In genomic region chr3:10281951-10282350, GRCh38 we compare ENCODE assay signal across 18 cellular contexts. TPM values are rescaled to one million over a fixed set of nuclear protein-coding genes. Genes with fewer than 3 reads are reported as not detected.
DNase-seq lines count a peak whose midpoint lies in the region; ATAC-seq, FAIRE-seq and TF ChIP-seq lines count a peak whose summit lies in the region.
"Had no signal": no experiment of that assay in that cellular context is flagged by ENCODE, and none has a peak within 500 bp of the region (broad histone marks: within the 10 kb centered on the region; RNA-seq: fewer than 3 reads in every experiment).

No MANE protein-coding gene starts in this region.

- intact Hi-C loops in activated T-helper 2 cell treated with anti-CD3 and anti-CD28 coated beads, Interferon-gamma antibody, Interleukin-2, Interleukin-4, amounts not matched to agents 10 μg/mL and 5 μg/mL and 100 μg/mL, durations not matched to agents 14 hours and 24 hours and 36 hours (cut with micrococcal nuclease), result loop anchor here (10.0 kb wide), 1 partner anchor 347 kb away; the partner anchor contains the start of gene CRELD1
- intact Hi-C loops in breast epithelium (cut with DNase I; ENCODE audit: low total_unique reads), result no loop called here

- no peak overlapping the region for H3K4me3 Mint-ChIP-seq in stimulated activated naive CD8-positive, alpha-beta T cell treated with anti-CD3 and anti-CD28 coated beads, Interleukin-15, Interleukin-2, amounts not matched to agents 100 ng/mL and 50 ng/mL, for 24 hours
- H3K4me3 Mint-ChIP-seq in activated T-helper 2 cell treated with anti-CD3 and anti-CD28 coated beads, Interferon-gamma antibody, Interleukin-2, Interleukin-4, amounts not matched to agents 10 μg/mL and 5 μg/mL and 100 μg/mL, durations not matched to agents 14 hours and 24 hours and 36 hours (ENCODE audit: low read depth), result no peak overlapping the region
- H3K4me3 Mint-ChIP-seq: B cell had no signal

- peaks cover 68% of the 10 kb centered on the region for H3K36me3 Mint-ChIP-seq in stimulated activated naive CD8-positive, alpha-beta T cell treated with anti-CD3 and anti-CD28 coated beads, Interleukin-15, Interleukin-2, amounts not matched to agents 100 ng/mL and 50 ng/mL, for 24 hours (ENCODE audit: low read depth)
- peaks cover 81% of the 10 kb centered on the region for H3K36me3 Mint-ChIP-seq in activated T-helper 2 cell treated with anti-CD3 and anti-CD28 coated beads, Interferon-gamma antibody, Interleukin-2, Interleukin-4, amounts not matched to agents 10 μg/mL and 5 μg/mL and 100 μg/mL, durations not matched to agents 14 hours and 24 hours and 36 hours (ENCODE audit: low read depth)

- H3K27me3 Mint-ChIP-seq in stimulated activated naive CD8-positive, alpha-beta T cell treated with anti-CD3 and anti-CD28 coated beads, Interleukin-15, Interleukin-2, amounts not matched to agents 100 ng/mL and 50 ng/mL, for 24 hours, result no peaks in the 10 kb centered on the region
- H3K27me3 Mint-ChIP-seq in activated T-helper 2 cell treated with anti-CD3 and anti-CD28 coated beads, Interferon-gamma antibody, Interleukin-2, Interleukin-4, amounts not matched to agents 10 μg/mL and 5 μg/mL and 100 μg/mL, durations not matched to agents 14 hours and 24 hours and 36 hours (ENCODE audit: low read depth), result no peaks in the 10 kb centered on the region
- H3K27me3 Mint-ChIP-seq: B cell had no signal

- no peaks in the 10 kb centered on the region for H3K9me3 Mint-ChIP-seq in stimulated activated naive CD8-positive, alpha-beta T cell treated with anti-CD3 and anti-CD28 coated beads, Interleukin-15, Interleukin-2, amounts not matched to agents 100 ng/mL and 50 ng/mL, for 24 hours
- H3K9me3 Mint-ChIP-seq in activated T-helper 2 cell treated with anti-CD3 and anti-CD28 coated beads, Interferon-gamma antibody, Interleukin-2, Interleukin-4, amounts not matched to agents 10 μg/mL and 5 μg/mL and 100 μg/mL, durations not matched to agents 14 hours and 24 hours and 36 hours, result no peaks in the 10 kb centered on the region

- no peak for FAIRE-seq in D721Med (lab: Jason Lieb, UNC)
- FAIRE-seq: colon, H1 had no signal

- peak overlapping the region; percentile 42 for H3K27ac Mint-ChIP-seq in stimulated activated naive CD8-positive, alpha-beta T cell treated with anti-CD3 and anti-CD28 coated beads, Interleukin-15, Interleukin-2, amounts not matched to agents 100 ng/mL and 50 ng/mL, for 24 hours
- peak overlapping the region; percentile 75 for H3K27ac Mint-ChIP-seq in activated T-helper 2 cell treated with anti-CD3 and anti-CD28 coated beads, Interferon-gamma antibody, Interleukin-2, Interleukin-4, amounts not matched to agents 10 μg/mL and 5 μg/mL and 100 μg/mL, durations not matched to agents 14 hours and 24 hours and 36 hours
- H3K27ac Mint-ChIP-seq: B cell had no signal

- H3K27me3 ChIP-seq in breast epithelium, result no peaks in the 10 kb centered on the region

- no peaks in the 10 kb centered on the region for H3K36me3 ChIP-seq in breast epithelium

- H3K27ac ChIP-seq in breast epithelium, result peak overlapping the region in 1 of 2 donors; percentile 26
- H3K27ac ChIP-seq: lower lobe of right lung, thoracic aorta had no signal

- TF ChIP-seq POLR2A in breast epithelium (IDR thresholded peaks at IDR 0.05), result no peak

- H3K9me3 ChIP-seq in breast epithelium, result no peaks in the 10 kb centered on the region
- H3K9me3 ChIP-seq: lower lobe of right lung, thoracic aorta had no signal

- peaks cover 61% of the 10 kb centered on the region for H3K4me1 Mint-ChIP-seq in stimulated activated naive CD8-positive, alpha-beta T cell treated with anti-CD3 and anti-CD28 coated beads, Interleukin-15, Interleukin-2, amounts not matched to agents 100 ng/mL and 50 ng/mL, for 24 hours (ENCODE audit: low read depth)
- peaks cover 48% of the 10 kb centered on the region for H3K4me1 Mint-ChIP-seq in activated T-helper 2 cell treated with anti-CD3 and anti-CD28 coated beads, Interferon-gamma antibody, Interleukin-2, Interleukin-4, amounts not matched to agents 10 μg/mL and 5 μg/mL and 100 μg/mL, durations not matched to agents 14 hours and 24 hours and 36 hours (ENCODE audit: low read depth)

- ATAC-seq in stimulated activated naive CD8-positive, alpha-beta T cell treated with anti-CD3 and anti-CD28 coated beads, Interleukin-15, Interleukin-2, amounts not matched to agents 100 U/mL and 50 U/mL, for 24 hours, result no peak
- ATAC-seq in HG03342 (IDR thresholded peaks at IDR 0.05; ENCODE audit: unreplicated experiment), result no peak
- ATAC-seq: lower lobe of right lung had no signal

- peaks cover 0 to 8% of the 10 kb centered on the region in 2 donors for H3K4me1 ChIP-seq in breast epithelium
- H3K4me1 ChIP-seq: lower lobe of right lung had no signal

- no peak for TF ChIP-seq CTCF in D721Med (IDR thresholded peaks at IDR 0.05; ENCODE audit: insufficient read depth, missing control alignments)
- no peak for TF ChIP-seq CTCF in breast epithelium (IDR thresholded peaks at IDR 0.05)

- no peak for DNase-seq in stimulated activated naive CD8-positive, alpha-beta T cell treated with anti-CD3 and anti-CD28 coated beads, Interleukin-15, Interleukin-2, amounts not matched to agents 100 U/mL and 50 U/mL, for 24 hours
- DNase-seq in activated T-helper 2 cell treated with anti-CD3 and anti-CD28 coated beads, Interferon-gamma antibody, Interleukin-2, Interleukin-4, amounts not matched to agents 10 μg/mL and 5 μg/mL and 100 μg/mL, durations not matched to agents 14 hours and 24 hours and 36 hours (ENCODE audit: low spot score), result no peak
- DNase-seq in kidney glomerular epithelial cell (lab: John Stamatoyannopoulos, UW) (peak; percentile 33), D721Med (ENCODE audit: insufficient read length, low spot score) (no peak), breast epithelium (ENCODE audit: low spot score in 2 of 2) (no peak), NCI-H146 treated with DMSO at 0.1 percent for 48 hours (lab: John Stamatoyannopoulos, UW; ENCODE audit: unreplicated experiment) (no peak)
- DNase-seq: DMS153; lower lobe of right lung; NCI-H1436; NCI-H446 treated with DMSO at 0.1 percent for 48 hours; stimulated activated CD4-positive, alpha-beta T cell treated with anti-CD3 and anti-CD28 coated beads, Interleukin-1b, Interleukin-23, amount 100 ng/mL, for 48 hours had no signal

- H3K4me3 ChIP-seq in breast epithelium, result no peak overlapping the region
- H3K4me3 ChIP-seq: lower lobe of right lung, thoracic aorta had no signal

RNA-seq across cellular contexts. Expression of gene GHRL, which starts 10.8 kb away (rescaled TPM):
- 0.98 and 2.1 TPM in 2 replicates for total RNA-seq in activated T-helper 2 cell treated with anti-CD3 and anti-CD28 coated beads, Interferon-gamma antibody, Interleukin-2, Interleukin-4, amounts not matched to agents 10 μg/mL and 5 μg/mL and 100 μg/mL, durations not matched to agents 14 hours and 24 hours and 36 hours
- 1 to 10 TPM in 1 of 3 donors, under 1 TPM in 1, not detected in 1; 0.66 to 1.0 TPM for total RNA-seq in breast epithelium
- total RNA-seq: myocyte had no signal

RNA-seq across cellular contexts. Expression of gene TATDN2, which starts 33.7 kb away (rescaled TPM):
- 64.9 and 65.6 TPM in 2 replicates for total RNA-seq in activated T-helper 2 cell treated with anti-CD3 and anti-CD28 coated beads, Interferon-gamma antibody, Interleukin-2, Interleukin-4, amounts not matched to agents 10 μg/mL and 5 μg/mL and 100 μg/mL, durations not matched to agents 14 hours and 24 hours and 36 hours
- 10 to 100 TPM; 14.6 to 19.3 (median 18.7) TPM for total RNA-seq in breast epithelium

RNA-seq across cellular contexts. Expression of gene SEC13, which starts 39.0 kb away (rescaled TPM):
- 133 and 136 TPM in 2 replicates for total RNA-seq in activated T-helper 2 cell treated with anti-CD3 and anti-CD28 coated beads, Interferon-gamma antibody, Interleukin-2, Interleukin-4, amounts not matched to agents 10 μg/mL and 5 μg/mL and 100 μg/mL, durations not matched to agents 14 hours and 24 hours and 36 hours
- 100 to 1,000 TPM in 1 of 3 donors, 10 to 100 TPM in 2; 80.2 to 111 (median 87.7) TPM for total RNA-seq in breast epithelium
